8 cellular contexts compared by ENCODE assay signal in the genomic region with DNA sequence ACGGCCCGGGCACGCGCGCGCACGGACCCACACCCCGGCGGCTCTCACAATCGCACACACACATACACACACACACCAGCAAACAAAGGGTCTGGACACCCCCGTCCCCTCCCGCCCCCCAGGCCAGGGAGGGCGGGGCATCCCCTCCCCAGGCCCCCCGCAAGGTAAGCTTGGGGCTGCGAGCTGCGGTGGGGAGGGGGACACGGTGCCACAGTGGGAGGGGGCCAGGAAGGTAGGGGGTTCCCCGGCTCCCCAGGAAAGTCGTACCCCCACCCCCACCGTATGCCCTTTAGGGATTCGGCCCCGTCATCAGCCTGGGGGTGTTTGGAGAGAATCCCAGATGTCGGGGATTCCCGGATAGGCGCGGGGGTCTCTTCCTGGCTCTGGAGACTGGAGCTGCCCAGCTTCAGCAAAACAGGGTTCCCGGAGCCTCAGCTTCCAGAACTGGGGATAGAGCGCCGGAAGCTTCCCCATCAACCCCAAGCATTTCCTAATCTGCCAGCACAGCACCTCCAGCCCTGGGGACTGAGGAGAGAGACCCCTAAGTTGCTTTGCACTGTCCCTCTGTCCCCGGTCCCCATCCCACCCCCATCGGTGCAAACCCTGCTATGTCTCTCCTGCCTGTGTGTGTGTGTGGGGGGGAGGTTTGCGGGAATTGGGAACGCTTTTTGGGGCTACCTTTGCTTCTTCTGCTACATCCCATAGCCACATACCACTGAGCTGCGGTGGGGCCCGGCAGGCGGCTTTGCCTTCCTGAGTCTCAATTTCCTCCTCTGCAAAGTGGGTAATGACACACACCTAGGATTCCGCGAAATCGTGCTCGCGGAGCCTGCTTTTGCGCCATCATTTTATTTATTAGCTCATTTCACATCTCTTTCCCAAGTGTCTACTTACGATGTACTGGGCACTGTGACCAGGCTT. TPM values are rescaled to one million over a fixed set of nuclear protein-coding genes. Genes with fewer than 3 reads are reported as not detected.
DNase-seq lines count a peak whose midpoint lies in the region; ATAC-seq and TF ChIP-seq lines count a peak whose summit lies in the region.

No MANE protein-coding gene starts in this region.

- H3K36me3 ChIP-seq in gastrocnemius medialis = no peaks in the 10 kb centered on the region

- peaks cover 13 to 23% (median 22%) of the 10 kb centered on the region in 3 donors for H3K27me3 ChIP-seq in gastrocnemius medialis

- H3K4me3 ChIP-seq in GM12864 (ENCODE audit: low read depth, low read length) (peak overlapping the region; percentile 83), gastrocnemius medialis (peak overlapping the region in 3 of 4 donors; percentile 73 to 100 (median 90))

- no peak for ATAC-seq in effector memory CD8-positive, alpha-beta T cell (replicated peaks)
- ATAC-seq in gastrocnemius medialis (no peak), GM21515 (IDR thresholded peaks at IDR 0.05; ENCODE audit: unreplicated experiment) (no peak), GM18517 (IDR thresholded peaks at IDR 0.05; ENCODE audit: unreplicated experiment) (no peak)
- no peak for ATAC-seq in activated CD4-positive, CD25-positive, alpha-beta regulatory T cell treated with anti-CD3 and anti-CD28 coated beads, Interleukin-2, amount 50 U/mL, for 24 hours

- no peak for DNase-seq in GM12864 (ENCODE audit: low read depth)
- DNase-seq in T1000 (lab: John Stamatoyannopoulos, UW) = peak; percentile 21
- DNase-seq in effector memory CD8-positive, alpha-beta T cell = no peak
- DNase-seq in gastrocnemius medialis = no peak
- no peak for DNase-seq in NCI-H1105 (lab: John Stamatoyannopoulos, UW)

- peaks cover 61 to 66% of the 10 kb centered on the region in 2 donors for H3K4me1 Mint-ChIP-seq in effector memory CD8-positive, alpha-beta T cell (ENCODE audit: low read depth in 2 of 2)

- H3K27me3 Mint-ChIP-seq in effector memory CD8-positive, alpha-beta T cell = no peaks in the 10 kb centered on the region

- H3K4me3 Mint-ChIP-seq in effector memory CD8-positive, alpha-beta T cell = peak overlapping the region; percentile 96 to 97

- H3K9me3 ChIP-seq in gastrocnemius medialis = no peaks in the 10 kb centered on the region

- peaks cover 27 to 40% of the 10 kb centered on the region in 2 donors for H3K4me1 ChIP-seq in gastrocnemius medialis

- H3K27ac ChIP-seq in gastrocnemius medialis = no peak overlapping the region

- peaks cover 39% of the 10 kb centered on the region for H3K36me3 Mint-ChIP-seq in effector memory CD8-positive, alpha-beta T cell (ENCODE audit: insufficient read depth)

- TF ChIP-seq POLR2A in gastrocnemius medialis (IDR thresholded peaks at IDR 0.05) = no peak

- no peak for TF ChIP-seq CTCF in GM12864 (IDR thresholded peaks at IDR 0.05; ENCODE audit: low read depth, low read length, missing control alignments)
- TF ChIP-seq CTCF in gastrocnemius medialis (IDR thresholded peaks at IDR 0.05 in 4 of 5, conservative IDR thresholded peaks at IDR 0.05 in 1 of 5) = no peak

- intact Hi-C loops in gastrocnemius medialis (cut with DNase I; ENCODE audit: low total_unique reads) = loop anchor here (1.0 to 10.0 kb wide), 4 partner anchors 97 to 288 kb away; a partner anchor contains a TSS

- no peaks in the 10 kb centered on the region for H3K9me3 Mint-ChIP-seq in effector memory CD8-positive, alpha-beta T cell

- H3K27ac Mint-ChIP-seq in effector memory CD8-positive, alpha-beta T cell = peak overlapping the region; percentile 99 to 100

- in situ Hi-C loops in gastrocnemius medialis (cut with MboI; ENCODE audit: low sequenced_read_pairs in 4 of 4) = loop anchor here in 1 of 4 donors (25.0 kb wide), 1 partner anchor 157 kb away; a partner anchor contains a TSS

RNA-seq across cellular contexts. Expression of a gene that starts 1.8 kb away (rescaled TPM):
- 100 to 1,000 TPM; 133 to 189 (median 163) TPM for total RNA-seq in gastrocnemius medialis

RNA-seq across cellular contexts. Expression of a gene that starts 15.2 kb away (rescaled TPM):
- 10 to 100 TPM in 1 of 4 donors, 1 to 10 TPM in 3; 6.4 to 10.1 (median 8.4) TPM for total RNA-seq in gastrocnemius medialis

RNA-seq across cellular contexts. Expression of a gene that starts 24.8 kb away (rescaled TPM):
- total RNA-seq in gastrocnemius medialis = 10 to 100 TPM; 32.6 to 58.5 (median 50.9) TPM
